27 cellular contexts compared by ENCODE assay signal in the genomic region with DNA sequence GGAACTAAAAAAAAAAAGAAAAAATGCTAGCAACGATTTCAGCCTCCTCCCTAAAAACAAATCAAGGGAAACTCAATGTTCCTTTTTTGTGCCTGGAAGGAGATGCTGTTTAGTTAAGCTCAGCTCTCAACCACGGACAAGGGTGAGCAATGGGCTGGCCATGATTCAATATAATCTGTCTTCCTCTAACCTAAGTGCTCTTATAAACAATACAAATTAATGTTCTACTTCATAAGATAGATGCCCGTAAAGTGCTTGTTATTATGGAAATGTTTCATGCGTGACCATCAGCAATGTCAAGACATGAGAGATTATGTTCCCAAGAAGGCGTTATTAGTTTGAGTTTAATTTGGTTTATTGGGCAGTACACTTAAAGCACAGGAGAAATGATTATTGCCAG.
DNase-seq lines count a peak whose midpoint lies in the region; ATAC-seq, FAIRE-seq and TF ChIP-seq lines count a peak whose summit lies in the region.
"Had no signal": no experiment of that assay in that cellular context is flagged by ENCODE, and none has a peak within 500 bp of the region (broad histone marks: within the 10 kb centered on the region; RNA-seq: fewer than 3 reads in every experiment).

No MANE protein-coding gene starts in this region.

- no peak for ATAC-seq in HG02571 (IDR thresholded peaks at IDR 0.05; ENCODE audit: unreplicated experiment)
- no peak for ATAC-seq in GM19035 (IDR thresholded peaks at IDR 0.05; ENCODE audit: unreplicated experiment)
- ATAC-seq: activated naive CD4-positive, alpha-beta T cell treated with anti-CD3 and anti-CD28 coated beads, Interleukin-2, amount 50 U/mL, for 72 hours; esophagus mucosa; left cardiac atrium; naive thymus-derived CD8-positive, alpha-beta T cell; Panc1; stimulated activated memory B cell treated with anti-CD40 and anti-IgM and Interleukin-4, amounts not matched to agents 10 μg/mL and 1 μg/mL and 100 μg/mL, for 72 hours had no signal

- WGBS in mesenchymal stem cell = 25% methylated on average over 5 of the region's 5 CpGs
- WGBS in spleen, 5 donors = 61 to 77% (median 69%) methylated on average over 5 of the region's 5 CpGs

- H3K23ac ChIP-seq in mesenchymal stem cell (ENCODE audit: low read length in 2 of 2) = no peak overlapping the region

- H3K9me3 ChIP-seq in HEK293 (ENCODE audit: control insufficient read depth, insufficient read depth, low read depth, low read length) (no peaks in the 10 kb centered on the region), mesenchymal stem cell (ENCODE audit: control insufficient read depth, low read length) (no peaks in the 10 kb centered on the region), spleen (no peaks in the 10 kb centered on the region)
- H3K9me3 ChIP-seq: HAP-1, ovary, right lobe of liver, SJSA1, thoracic aorta had no signal

- intact Hi-C loops in spleen (cut with DNase I; ENCODE audit: low total_unique reads) = no loop called here

- CTCF ChIA-PET in HEK293 (lab: Yijun Ruan, JAX) = interaction anchor here (1.2 to 3.3 kb wide), 2 partner anchors 31 to 170 kb away, joined by 3 to 15 read pairs; no protein-coding TSS in a partner anchor

- no peak overlapping the region for H2BK12ac ChIP-seq in mesenchymal stem cell (ENCODE audit: low read length in 2 of 2)

- no peak overlapping the region for H4K8ac ChIP-seq in mesenchymal stem cell (ENCODE audit: low read length)

- H2AFZ ChIP-seq in mesenchymal stem cell (ENCODE audit: low read depth, low read length) = no peak overlapping the region

- TF ChIP-seq CTCF in HEK293 (tag by site-specific recombination; IDR thresholded peaks at IDR 0.05) (no peak), spleen (IDR thresholded peaks at IDR 0.05 in 8 of 11, conservative IDR thresholded peaks at IDR 0.05 in 3 of 11) (no peak)

- no peaks in the 10 kb centered on the region for H3K79me1 ChIP-seq in mesenchymal stem cell (replicated peaks; ENCODE audit: low read length, poor library complexity, severe bottlenecking)

- no peak overlapping the region for H2BK120ac ChIP-seq in mesenchymal stem cell (ENCODE audit: low read depth, low read length)

- no peak overlapping the region for H2BK15ac ChIP-seq in mesenchymal stem cell (ENCODE audit: low read depth, poor library complexity, severe bottlenecking)

- no peaks in the 10 kb centered on the region for H3K4me1 ChIP-seq in HEK293 (ENCODE audit: control insufficient read depth, insufficient read depth, low read length)
- H3K4me1 ChIP-seq in mesenchymal stem cell (ENCODE audit: control insufficient read depth, insufficient read depth, low read depth, low read length) = no peaks in the 10 kb centered on the region
- peaks cover 0 to 4% (median 0%) of the 10 kb centered on the region in 6 donors for H3K4me1 ChIP-seq in spleen
- H3K4me1 ChIP-seq: HAP-1, right lobe of liver, SJSA1 had no signal

- H4K91ac ChIP-seq in mesenchymal stem cell (ENCODE audit: low read length) = no peak overlapping the region

- no peak overlapping the region for H3K9ac ChIP-seq in mesenchymal stem cell (ENCODE audit: low read length)

- H2AK5ac ChIP-seq in mesenchymal stem cell (ENCODE audit: low read length, severe bottlenecking) = no peak overlapping the region

- DNase-seq in mesenchymal stem cell (peak; percentile 65), spleen (no peak), SIG-M5 treated with dmso at 0.1 percent for 504 hours (lab: John Stamatoyannopoulos, UW; ENCODE audit: unreplicated experiment) (no peak), H7 (no peak)
- DNase-seq: activated CD4-positive, alpha-beta T cell treated with anti-CD3 and anti-CD28 coated beads, Interleukin-2, amount 10 ng/mL, durations not matched to agents 7 days and 5 days; CD4-positive, alpha-beta memory T cell; effector memory CD4-positive, alpha-beta T cell; Karpas-422; left cardiac atrium; naive thymus-derived CD8-positive, alpha-beta T cell; NCI-H1092; NCI-H510A; NK-92 treated with Interleukin-12 subunit alpha and Interleukin-12 subunit beta, amount 100 ng/mL, for 24 hours; ovary; right lobe of liver; stimulated activated CD4-positive, alpha-beta T cell treated with anti-CD3 and anti-CD28 coated beads, Interleukin-1b, Interleukin-23, amount 100 ng/mL, for 48 hours had no signal

- FAIRE-seq in endometrium (lab: Jason Lieb, UNC) = peak; percentile 64

- no peak overlapping the region for H3K18ac ChIP-seq in mesenchymal stem cell (ENCODE audit: low read depth in 1 of 2, low read length in 2 of 2)

- H3K4me2 ChIP-seq in mesenchymal stem cell (ENCODE audit: low read length, poor library complexity, severe bottlenecking) = no peak overlapping the region

- peaks cover 0 to 2% of the 10 kb centered on the region in 2 experiments for H3K27me3 ChIP-seq in mesenchymal stem cell (ENCODE audit: control insufficient read depth in 1 of 2, insufficient read depth in 1 of 2, low read length in 2 of 2)
- H3K27me3 ChIP-seq in spleen (replicated peaks in 1 of 7) = no peaks in the 10 kb centered on the region
- H3K27me3 ChIP-seq in H7 (ENCODE audit: control insufficient read depth, insufficient read depth, low read length) = no peaks in the 10 kb centered on the region
- H3K27me3 ChIP-seq: ovary, right lobe of liver had no signal

- H3K4ac ChIP-seq in mesenchymal stem cell (ENCODE audit: low read depth in 1 of 2, low read length in 2 of 2) = no peak overlapping the region

- no peak overlapping the region for H3K14ac ChIP-seq in mesenchymal stem cell (ENCODE audit: low read length in 2 of 2)

- no peak overlapping the region for H3K27ac ChIP-seq in HEK293 (ENCODE audit: extremely low read depth, low read depth, low read length)
- no peak overlapping the region for H3K27ac ChIP-seq in mesenchymal stem cell (ENCODE audit: low read length, poor library complexity, severe bottlenecking)
- peak overlapping the region in 6 of 8 donors; percentile 15 to 70 (median 49) for H3K27ac ChIP-seq in spleen
- H3K27ac ChIP-seq: ovary, right lobe of liver, SJSA1, thoracic aorta had no signal

- POLR2A ChIA-PET in HEK293 (lab: Yijun Ruan, JAX) = no interaction called here

- no peak for TF ChIP-seq POLR2A in spleen (IDR thresholded peaks at IDR 0.05)

- H3K36me3 ChIP-seq in HEK293 (ENCODE audit: control insufficient read depth in 2 of 2, insufficient read depth in 1 of 2, low read length in 2 of 2) = no peaks in the 10 kb centered on the region
- no peaks in the 10 kb centered on the region for H3K36me3 ChIP-seq in mesenchymal stem cell (ENCODE audit: control insufficient read depth in 1 of 2, insufficient read depth in 2 of 2, low read depth in 1 of 2, low read length in 2 of 2)
- no peaks in the 10 kb centered on the region for H3K36me3 ChIP-seq in spleen
- H3K36me3 ChIP-seq in H7 (replicated peaks; ENCODE audit: control insufficient read depth, insufficient read depth, low read length) = no peaks in the 10 kb centered on the region
- H3K36me3 ChIP-seq: HAP-1, ovary, right lobe of liver, SJSA1, thoracic aorta had no signal

- H3K4me3 ChIP-seq in HEK293 (ENCODE audit: low read depth, low read length) = no peak overlapping the region
- H3K4me3 ChIP-seq in mesenchymal stem cell (ENCODE audit: insufficient read depth in 1 of 2, low read depth in 1 of 2, low read length in 2 of 2) = no peak overlapping the region
- no peak overlapping the region for H3K4me3 ChIP-seq in spleen
- H3K4me3 ChIP-seq in H7 (ENCODE audit: insufficient read depth, low read depth, low read length) = no peak overlapping the region
- H3K4me3 ChIP-seq: HAP-1, ovary, right lobe of liver, SJSA1, thoracic aorta had no signal

- no peak overlapping the region for H2BK5ac ChIP-seq in mesenchymal stem cell (ENCODE audit: low read depth, low read length, poor library complexity, severe bottlenecking)

TF ChIP-seq in HEK293, 187 proteins besides CTCF, POLR2A, EP300 and RAD21 (continues in another document):
- TF ChIP-seq ZNF274 (IDR thresholded peaks at IDR 0.05; ENCODE audit: low read length) (no peak), ZNF274 (tag by site-specific recombination; IDR thresholded peaks at IDR 0.05; ENCODE audit: borderline replicate concordance) (no peak), ZBTB21 (tag by site-specific recombination; IDR thresholded peaks at IDR 0.05) (no peak), ZNF843 (tag by site-specific recombination; IDR thresholded peaks at IDR 0.05) (peak; percentile 48), ZNF248 (tag by site-specific recombination; IDR thresholded peaks at IDR 0.05) (no peak), ZNF747 (tag by site-specific recombination; IDR thresholded peaks at IDR 0.05) (no peak), KLF10 (tag by site-specific recombination; IDR thresholded peaks at IDR 0.05) (no peak), ZBTB17 (tag by site-specific recombination; IDR thresholded peaks at IDR 0.05) (no peak), YY1 (tag by site-specific recombination; IDR thresholded peaks at IDR 0.05) (no peak), ZNF19 (tag by site-specific recombination; IDR thresholded peaks at IDR 0.05; ENCODE audit: low read depth) (no peak)
- TF ChIP-seq, protein P1, sequence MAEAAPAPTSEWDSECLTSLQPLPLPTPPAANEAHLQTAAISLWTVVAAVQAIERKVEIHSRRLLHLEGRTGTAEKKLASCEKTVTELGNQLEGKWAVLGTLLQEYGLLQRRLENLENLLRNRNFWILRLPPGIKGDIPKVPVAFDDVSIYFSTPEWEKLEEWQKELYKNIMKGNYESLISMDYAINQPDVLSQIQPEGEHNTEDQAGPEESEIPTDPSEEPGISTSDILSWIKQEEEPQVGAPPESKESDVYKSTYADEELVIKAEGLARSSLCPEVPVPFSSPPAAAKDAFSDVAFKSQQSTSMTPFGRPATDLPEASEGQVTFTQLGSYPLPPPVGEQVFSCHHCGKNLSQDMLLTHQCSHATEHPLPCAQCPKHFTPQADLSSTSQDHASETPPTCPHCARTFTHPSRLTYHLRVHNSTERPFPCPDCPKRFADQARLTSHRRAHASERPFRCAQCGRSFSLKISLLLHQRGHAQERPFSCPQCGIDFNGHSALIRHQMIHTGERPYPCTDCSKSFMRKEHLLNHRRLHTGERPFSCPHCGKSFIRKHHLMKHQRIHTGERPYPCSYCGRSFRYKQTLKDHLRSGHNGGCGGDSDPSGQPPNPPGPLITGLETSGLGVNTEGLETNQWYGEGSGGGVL (tag by site-specific recombination; IDR thresholded peaks at IDR 0.05) = no peak
- TF ChIP-seq, protein P2, sequence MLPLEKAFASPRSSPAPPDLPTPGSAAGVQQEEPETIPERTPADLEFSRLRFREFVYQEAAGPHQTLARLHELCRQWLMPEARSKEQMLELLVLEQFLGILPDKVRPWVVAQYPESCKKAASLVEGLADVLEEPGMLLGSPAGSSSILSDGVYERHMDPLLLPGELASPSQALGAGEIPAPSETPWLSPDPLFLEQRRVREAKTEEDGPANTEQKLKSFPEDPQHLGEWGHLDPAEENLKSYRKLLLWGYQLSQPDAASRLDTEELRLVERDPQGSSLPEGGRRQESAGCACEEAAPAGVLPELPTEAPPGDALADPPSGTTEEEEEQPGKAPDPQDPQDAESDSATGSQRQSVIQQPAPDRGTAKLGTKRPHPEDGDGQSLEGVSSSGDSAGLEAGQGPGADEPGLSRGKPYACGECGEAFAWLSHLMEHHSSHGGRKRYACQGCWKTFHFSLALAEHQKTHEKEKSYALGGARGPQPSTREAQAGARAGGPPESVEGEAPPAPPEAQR (tag by site-specific recombination; IDR thresholded peaks at IDR 0.05) = no peak

Comparison
In these comparisons a context has a peak if more than half of its experiments do, and no peak if none do; other contexts are left out.
1. H3K27ac ChIP-seq: peak in spleen (6 of 8); none in HEK293 (single experiment) and mesenchymal stem cell (single experiment).